8 cellular contexts compared by ENCODE assay signal in the genomic region with DNA sequence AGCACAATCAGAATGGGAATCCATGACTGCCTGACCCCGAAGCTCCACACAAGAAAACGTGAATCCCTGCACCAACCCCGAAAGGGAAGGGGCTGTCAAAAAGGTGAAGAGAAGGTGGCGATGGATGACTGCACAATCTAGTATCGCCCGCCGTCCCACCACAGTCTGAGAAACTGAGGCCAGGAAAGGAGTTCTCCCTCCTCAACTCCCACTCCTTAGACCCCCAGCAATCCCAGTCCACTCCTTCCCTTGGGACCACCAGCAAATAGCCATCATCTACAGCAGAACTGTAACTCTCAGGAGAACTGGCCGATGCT. TPM values are rescaled to one million over a fixed set of nuclear protein-coding genes. Genes with fewer than 3 reads are reported as not detected.
DNase-seq lines count a peak whose midpoint lies in the region; ATAC-seq, FAIRE-seq and TF ChIP-seq lines count a peak whose summit lies in the region.

No MANE protein-coding gene starts in this region.

- H3K27ac ChIP-seq in VCaP: peak overlapping the region; percentile 79
- H3K27ac ChIP-seq in right atrium auricular region: peak overlapping the region; percentile 66 to 80
- peak overlapping the region; percentile 55 to 89 (median 84) for H3K27ac ChIP-seq in spleen

- intact Hi-C loops in spleen (cut with DNase I; ENCODE audit: low total_unique reads): loop anchor here (10.0 kb wide), 1 partner anchor 95 kb away; a partner anchor contains a TSS

- WGBS in spleen, 5 donors: 1 to 2% (median 2%) methylated on average over 8 of the region's 8 CpGs

- in situ Hi-C loops in HAP-1 (cut with MboI; ENCODE audit: low sequenced_read_pairs): no loop called here

- H3K4me3 ChIP-seq in HAP-1 (peak overlapping the region; percentile 59), right atrium auricular region (peak overlapping the region; percentile 63 to 67), spleen (peak overlapping the region; percentile 46 to 80 (median 59))

- H3K36me3 ChIP-seq in HAP-1 (replicated peaks) (peaks cover 6% of the 10 kb centered on the region; the same call in 1 of the 2 replicates), right atrium auricular region (peaks cover 17% of the 10 kb centered on the region), spleen (peaks cover 0 to 37% (median 15%) of the 10 kb centered on the region in 6 donors)

- DNase-seq in HAP-1 (ENCODE audit: low spot score in 2 of 2) (no peak), right atrium auricular region (ENCODE audit: low spot score) (no peak), spleen (no peak), GM20000 (ENCODE audit: low spot score) (no peak), GM12892 (ENCODE audit: insufficient read length) (no peak), NCI-H1048 (lab: John Stamatoyannopoulos, UW) (no peak)

- no peak for TF ChIP-seq POLR2A in spleen (IDR thresholded peaks at IDR 0.05)
- TF ChIP-seq POLR2A in GM12892 (IDR thresholded peaks at IDR 0.05; ENCODE audit: low read depth, low read length): no peak

- peaks cover 5% of the 10 kb centered on the region; the same call in 1 of the 2 replicates for H3K4me1 ChIP-seq in HAP-1
- H3K4me1 ChIP-seq in right atrium auricular region: peaks cover 0 to 31% of the 10 kb centered on the region in 2 donors
- H3K4me1 ChIP-seq in spleen: peaks cover 4 to 58% (median 39%) of the 10 kb centered on the region in 6 donors

- no peak for TF ChIP-seq CTCF in VCaP (conservative IDR thresholded peaks at IDR 0.05)
- no peak for TF ChIP-seq CTCF in right atrium auricular region (IDR thresholded peaks at IDR 0.05)
- TF ChIP-seq CTCF in spleen (IDR thresholded peaks at IDR 0.05 in 8 of 11, conservative IDR thresholded peaks at IDR 0.05 in 3 of 11): no peak
- no peak for TF ChIP-seq CTCF in GM20000 (IDR thresholded peaks at IDR 0.05; ENCODE audit: extremely low read depth, missing control alignments)

- no peak for FAIRE-seq in GM12892 (lab: Jason Lieb, UNC)

- H3K27me3 ChIP-seq in HAP-1 (ENCODE audit: low read depth) (no peaks in the 10 kb centered on the region), right atrium auricular region (no peaks in the 10 kb centered on the region), spleen (replicated peaks in 1 of 7) (no peaks in the 10 kb centered on the region)

- no peak for ATAC-seq in GM21423 (IDR thresholded peaks at IDR 0.05; ENCODE audit: unreplicated experiment)

- no peaks in the 10 kb centered on the region for H3K9me3 ChIP-seq in HAP-1
- no peaks in the 10 kb centered on the region for H3K9me3 ChIP-seq in right atrium auricular region
- H3K9me3 ChIP-seq in spleen: no peaks in the 10 kb centered on the region

RNA-seq across cellular contexts. Expression of a gene that starts 0.5 kb away (rescaled TPM):
- total RNA-seq in right atrium auricular region: 10 to 100 TPM; 39.0 to 62.3 TPM
- total RNA-seq in spleen: 10 to 100 TPM; 58.6 to 73.8 (median 70.0) TPM
- polyA plus RNA-seq in spleen: 100 to 1,000 TPM; 129 to 152 (median 149) TPM
- 19.3 TPM for polyA plus RNA-seq in GM12892 (2012; ENCODE audit: missing spikeins)

RNA-seq across cellular contexts. Expression of a gene that starts 1.2 kb away (rescaled TPM):
- total RNA-seq in right atrium auricular region (1 to 10 TPM in 1 of 2 donors, under 1 TPM in 1; 0.63 to 2.3 TPM), spleen (1 to 10 TPM in 5 of 7 donors, under 1 TPM in 2; 0.37 to 7.9 (median 1.3) TPM)
- polyA plus RNA-seq in spleen: 1 to 10 TPM in 2 of 3 donors, under 1 TPM in 1; 0.91 to 2.3 (median 1.3) TPM
- 0.47 TPM for polyA plus RNA-seq in GM12892 (2012; ENCODE audit: missing spikeins)

RNA-seq across cellular contexts. Expression of a gene that starts 11.1 kb away (rescaled TPM):
- 10 to 100 TPM in 1 of 2 donors, 1 to 10 TPM in 1; 6.6 to 13.3 TPM for total RNA-seq in right atrium auricular region
- total RNA-seq in spleen: 10 to 100 TPM; 18.8 to 44.3 (median 34.6) TPM
- polyA plus RNA-seq in spleen: 10 to 100 TPM in 1 of 3 donors, 1 to 10 TPM in 2; 3.7 to 21.4 (median 3.9) TPM
- 2.0 TPM for polyA plus RNA-seq in GM12892 (2012; ENCODE audit: missing spikeins)

RNA-seq across cellular contexts. Expression of a gene that starts 52.1 kb away (rescaled TPM):
- 10 to 100 TPM; 15.8 to 17.2 TPM for total RNA-seq in right atrium auricular region
- total RNA-seq in spleen: 10 to 100 TPM; 18.9 to 44.2 (median 42.8) TPM
- polyA plus RNA-seq in spleen: 10 to 100 TPM; 25.0 to 99.2 (median 89.9) TPM
- 0.23 TPM for polyA plus RNA-seq in GM12892 (2012; ENCODE audit: missing spikeins)
